Comparison of ENCODE assay signal across 25 cellular contexts in genomic region chr2:156349605-156350004, GRCh38.
"Had no signal": no experiment of that assay in that cellular context is flagged by ENCODE, and none has a peak within 500 bp of the region (broad histone marks: within the 10 kb centered on the region; RNA-seq: fewer than 3 reads in every experiment).

No MANE protein-coding gene starts in this region.

- H3K9me3 ChIP-seq: esophagus muscularis mucosa, heart left ventricle, psoas muscle, sigmoid colon, thoracic aorta, uterus had no signal

- H3K9ac ChIP-seq: neural progenitor cell, parathyroid adenoma had no signal

- H3K27me3 ChIP-seq: esophagus muscularis mucosa, foreskin keratinocyte, heart left ventricle, neural progenitor cell, sigmoid colon, uterus had no signal

- H3K36me3 ChIP-seq: esophagus muscularis mucosa, heart left ventricle, neural progenitor cell, sigmoid colon, thoracic aorta, uterus had no signal

- H3K4me2 ChIP-seq: neural progenitor cell had no signal

- H2AFZ ChIP-seq: neural progenitor cell, parathyroid adenoma had no signal

- H3K79me2 ChIP-seq: parathyroid adenoma had no signal

- H3K4me1 ChIP-seq: foreskin keratinocyte, heart left ventricle, neural progenitor cell, parathyroid adenoma, psoas muscle, sigmoid colon, uterus had no signal

- FAIRE-seq: colon, kidney had no signal

- H3K27ac ChIP-seq: esophagus muscularis mucosa, foreskin keratinocyte, heart left ventricle, neural progenitor cell, parathyroid adenoma, psoas muscle, sigmoid colon, thoracic aorta, uterus had no signal

- H3K4me3 ChIP-seq: esophagus muscularis mucosa, heart left ventricle, neural progenitor cell, psoas muscle, sigmoid colon, thoracic aorta, uterus had no signal

- DNase-seq: activated B cell treated with CpG ODN at 0.5 μM for 24 hours; activated CD4-positive, alpha-beta T cell treated with anti-CD3 and anti-CD28 coated beads, Interleukin-2, amount 50 U/mL, for 1 hour; activated CD8-positive, alpha-beta memory T cell treated with anti-CD3 and anti-CD28 coated beads, Interleukin-2, amount 10 ng/mL, durations not matched to agents 7 days and 5 days; activated CD8-positive, alpha-beta T cell treated with anti-CD3 and anti-CD28 coated beads for 36 hours; activated T-cell treated with anti-CD3 and anti-CD28 coated beads, Interleukin-2, amount 50 U/mL, for 48 hours; anterior cingulate cortex; dermis blood vessel endothelial cell; effector CD4-positive, alpha-beta T cell; foreskin keratinocyte; heart left ventricle; hypothalamus; immature natural killer cell; kidney; natural killer cell; occipital lobe; psoas muscle; sigmoid colon; stimulated activated CD4-positive, alpha-beta T cell treated with anti-CD3 and anti-CD28 coated beads, Interleukin-4, amount 100 ng/mL, for 24 hours; uterus had no signal

- ATAC-seq: activated CD8-positive, alpha-beta memory T cell treated with anti-CD3 and anti-CD28 coated beads, Interleukin-2, amount 10 ng/mL, durations not matched to agents 7 days and 5 days; activated CD8-positive, alpha-beta T cell treated with anti-CD3 and anti-CD28 coated beads for 36 hours; foreskin keratinocyte; heart left ventricle; natural killer cell; psoas muscle; stimulated activated effector memory CD8-positive, alpha-beta T cell treated with anti-CD3 and anti-CD28 coated beads, Interleukin-12 subunit alpha, Interleukin-12 subunit beta, amount 100 ng/mL, for 72 hours had no signal
